11 cellular contexts compared by ENCODE assay signal in the genomic region with DNA sequence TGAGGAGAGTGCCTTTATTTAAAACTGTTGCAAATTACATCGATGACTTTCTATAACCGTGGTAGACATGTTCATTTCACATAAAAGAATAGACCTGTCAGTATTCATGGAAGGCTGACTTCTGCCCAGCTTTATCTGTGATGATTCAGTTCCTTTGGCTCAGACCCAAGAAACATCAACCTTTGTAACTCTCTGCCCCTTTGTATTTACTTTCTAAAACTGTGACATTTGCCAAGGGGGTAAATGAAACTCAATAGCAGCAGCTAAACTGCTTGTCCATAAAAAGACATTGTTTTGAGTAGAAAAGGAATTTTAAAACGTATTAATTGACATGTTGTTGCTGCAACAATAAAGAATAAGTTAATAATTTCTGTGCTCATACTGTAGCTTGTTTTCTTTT.
DNase-seq lines count a peak whose midpoint lies in the region; ATAC-seq, FAIRE-seq and TF ChIP-seq lines count a peak whose summit lies in the region.
"Had no signal": no experiment of that assay in that cellular context is flagged by ENCODE, and none has a peak within 500 bp of the region (broad histone marks: within the 10 kb centered on the region; RNA-seq: fewer than 3 reads in every experiment).

No MANE protein-coding gene starts in this region.

- POLR2A ChIA-PET in SK-N-SH (lab: Yijun Ruan, JAX), result no interaction called here

- TF ChIP-seq EP300 in SK-N-SH (IDR thresholded peaks at IDR 0.05; ENCODE audit: borderline replicate concordance in 1 of 2, low read depth in 1 of 2, low read length in 1 of 2), result peak in 1 of 2 experiments; percentile 59; a peak in 1 of 4 replicates

- no peaks in the 10 kb centered on the region for H4K20me1 ChIP-seq in SK-N-SH (ENCODE audit: insufficient read depth)
- H4K20me1 ChIP-seq: BLaER1 treated with 17β-estradiol and CSF1 and Interleukin-3, amounts not matched to agents 10 nM and 100 nM had no signal

- no peak overlapping the region for H3K9ac ChIP-seq in SK-N-SH
- H3K9ac ChIP-seq: BLaER1 treated with 17β-estradiol and CSF1 and Interleukin-3, amounts not matched to agents 10 nM and 100 nM had no signal

- peaks cover 16% of the 10 kb centered on the region in 2 donors for H3K27me3 Mint-ChIP-seq in natural killer cell (ENCODE audit: low read depth in 2 of 2)
- H3K27me3 Mint-ChIP-seq: T-cell had no signal

- peak in 5 of 8 donors; percentile 23 to 67 (median 58) for ATAC-seq in heart right ventricle
- no peak for ATAC-seq in natural killer cell
- ATAC-seq in GM19351 (IDR thresholded peaks at IDR 0.05; ENCODE audit: unreplicated experiment), result no peak

- H3K27me3 ChIP-seq in heart right ventricle, result no peaks in the 10 kb centered on the region
- no peaks in the 10 kb centered on the region for H3K27me3 ChIP-seq in SK-N-SH (ENCODE audit: insufficient read depth)
- H3K27me3 ChIP-seq: BLaER1 treated with 17β-estradiol and CSF1 and Interleukin-3, amounts not matched to agents 10 nM and 100 nM had no signal

- peak in 1 of 2 donors; percentile 45 for DNase-seq in heart right ventricle
- DNase-seq in cardiac septum (ENCODE audit: low spot score), result no peak
- DNase-seq in SK-N-SH, result peak; percentile 25
- peak; percentile 81 for DNase-seq in glomerular visceral epithelial cell (ENCODE audit: extremely low spot score)
- peak; percentile 76 for DNase-seq in urothelium cell line (ENCODE audit: low spot score)
- DNase-seq in natural killer cell, result no peak
- no peak for DNase-seq in DMS79 treated with DMSO at 0.1 percent for 48 hours (lab: John Stamatoyannopoulos, UW)
- DNase-seq: stimulated activated CD4-positive, alpha-beta T cell treated with anti-CD3 and anti-CD28 coated beads, Interleukin-4, amount 100 ng/mL, for 4 hours; T-cell had no signal

- no peaks in the 10 kb centered on the region for H3K9me3 Mint-ChIP-seq in natural killer cell
- H3K9me3 Mint-ChIP-seq: T-cell had no signal

- TF ChIP-seq CTCF in heart right ventricle (IDR thresholded peaks at IDR 0.05) (no peak), SK-N-SH (IDR thresholded peaks at IDR 0.05) (no peak), natural killer cell (IDR thresholded peaks at IDR 0.05) (no peak)

- H3K9me3 ChIP-seq in heart right ventricle (no peaks in the 10 kb centered on the region), SK-N-SH (no peaks in the 10 kb centered on the region)
- H3K9me3 ChIP-seq: BLaER1 treated with 17β-estradiol and CSF1 and Interleukin-3, amounts not matched to agents 10 nM and 100 nM had no signal

- H3K9me2 ChIP-seq in SK-N-SH, result no peaks in the 10 kb centered on the region

- WGBS in heart right ventricle, 2 donors, result 18% methylated on average over 3 of the region's 3 CpGs
- whole genome bisulfite sequencing in SK-N-SH (ENCODE audit: low lambda C conversion rate), result 5% methylated on average over 3 of the region's 3 CpGs

- peak overlapping the region; percentile 63; the same call in 1 of the 2 replicates for H3K4me2 ChIP-seq in SK-N-SH

- no peaks in the 10 kb centered on the region for H3K79me2 ChIP-seq in SK-N-SH (ENCODE audit: insufficient read depth)

- FAIRE-seq in urothelium cell line (lab: Jason Lieb, UNC), result peak; percentile 55

- no peaks in the 10 kb centered on the region for H3K36me3 Mint-ChIP-seq in natural killer cell
- H3K36me3 Mint-ChIP-seq: T-cell had no signal

- H3K4me1 ChIP-seq in heart right ventricle (peaks cover 7 to 54% (median 33%) of the 10 kb centered on the region in 9 donors), SK-N-SH (ENCODE audit: control insufficient read depth in 1 of 2, insufficient read depth in 2 of 2, low read depth in 1 of 2, low read length in 1 of 2) (peaks cover 2 to 13% of the 10 kb centered on the region in 2 experiments; a peak in 3 of 4 replicates)

- H3K27ac ChIP-seq in heart right ventricle (peak overlapping the region in 8 of 10 donors; percentile 47 to 87 (median 68)), SK-N-SH (ENCODE audit: low read depth in 2 of 2, low read length in 1 of 2) (peak overlapping the region in 1 of 2 experiments; percentile 89; a peak in 3 of 4 replicates)
- H3K27ac ChIP-seq: BLaER1 treated with 17β-estradiol and CSF1 and Interleukin-3, amounts not matched to agents 10 nM and 100 nM had no signal

- H3K4me3 Mint-ChIP-seq in natural killer cell, result no peak overlapping the region
- H3K4me3 Mint-ChIP-seq: T-cell had no signal

- no peaks in the 10 kb centered on the region for H3K36me3 ChIP-seq in heart right ventricle
- no peaks in the 10 kb centered on the region for H3K36me3 ChIP-seq in SK-N-SH (replicated peaks in 1 of 2; ENCODE audit: control insufficient read depth in 1 of 2, insufficient read depth in 2 of 2, low read length in 1 of 2)
- H3K36me3 ChIP-seq: BLaER1 treated with 17β-estradiol and CSF1 and Interleukin-3, amounts not matched to agents 10 nM and 100 nM had no signal

- no peak overlapping the region for H3K4me3 ChIP-seq in heart right ventricle
- H3K4me3 ChIP-seq in SK-N-SH (ENCODE audit: low read depth in 2 of 2, low read length in 1 of 2), result no peak overlapping the region; a peak in 1 of 4 replicates
- H3K4me3 ChIP-seq: BLaER1 treated with 17β-estradiol and CSF1 and Interleukin-3, amounts not matched to agents 10 nM and 100 nM had no signal

- CTCF ChIA-PET in SK-N-SH (lab: Yijun Ruan, JAX), result interaction anchor here (0.8 to 3.4 kb wide), 6 partner anchors 10 to 324 kb away, joined by 3 to 50 read pairs (median 3); no protein-coding TSS in a partner anchor

- H2AFZ ChIP-seq in SK-N-SH (ENCODE audit: low read depth), result no peak overlapping the region

- TF ChIP-seq RAD21 in SK-N-SH (IDR thresholded peaks at IDR 0.05; ENCODE audit: low read length), result no peak

- H3K27ac Mint-ChIP-seq in natural killer cell, result no peak overlapping the region
- H3K27ac Mint-ChIP-seq: T-cell had no signal

- H3F3A ChIP-seq in SK-N-SH (replicated peaks; ENCODE audit: insufficient read depth), result peaks cover 10% of the 10 kb centered on the region

- intact Hi-C loops in heart right ventricle (cut with DNase I), result loop anchor here in 3 of 10 donors (5.0 to 10.0 kb wide), 3 partner anchors 135 to 325 kb away; partner anchors contain the start of gene ANKH (in 3 of the 3)
- intact Hi-C loops in cardiac septum (cut with DNase I), result loop anchor here (1.0 to 5.0 kb wide), 2 partner anchors 72 to 138 kb away; partner anchors contain the start of gene ANKH
- intact Hi-C loops in natural killer cell (cut with micrococcal nuclease), result loop anchor here (10.0 kb wide), 1 partner anchor 645 kb away; no protein-coding TSS in a partner anchor

- no peaks in the 10 kb centered on the region for H3K4me1 Mint-ChIP-seq in natural killer cell
- H3K4me1 Mint-ChIP-seq: T-cell had no signal

TF ChIP-seq in SK-N-SH, 30 proteins besides CTCF, POLR2A, EP300 and RAD21:
- peak; percentile 86 for TF ChIP-seq TCF12 (IDR thresholded peaks at IDR 0.05)
- TF ChIP-seq EZH2phosphoT487 (IDR thresholded peaks at IDR 0.05; ENCODE audit: borderline replicate concordance, low read depth), result no peak
- TF ChIP-seq, protein P1, sequence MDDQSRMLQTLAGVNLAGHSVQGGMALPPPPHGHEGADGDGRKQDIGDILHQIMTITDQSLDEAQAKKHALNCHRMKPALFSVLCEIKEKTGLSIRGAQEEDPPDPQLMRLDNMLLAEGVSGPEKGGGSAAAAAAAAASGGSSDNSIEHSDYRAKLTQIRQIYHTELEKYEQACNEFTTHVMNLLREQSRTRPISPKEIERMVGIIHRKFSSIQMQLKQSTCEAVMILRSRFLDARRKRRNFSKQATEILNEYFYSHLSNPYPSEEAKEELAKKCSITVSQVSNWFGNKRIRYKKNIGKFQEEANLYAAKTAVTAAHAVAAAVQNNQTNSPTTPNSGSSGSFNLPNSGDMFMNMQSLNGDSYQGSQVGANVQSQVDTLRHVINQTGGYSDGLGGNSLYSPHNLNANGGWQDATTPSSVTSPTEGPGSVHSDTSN (IDR thresholded peaks at IDR 0.05), result peak; percentile 87
- TF ChIP-seq YY1 (IDR thresholded peaks at IDR 0.05; ENCODE audit: low read depth), result no peak; the same call in 1 of the 2 replicates
- TF ChIP-seq NFIC (IDR thresholded peaks at IDR 0.05; ENCODE audit: borderline replicate concordance), result peak; percentile 97
- no peak for TF ChIP-seq GABPA (IDR thresholded peaks at IDR 0.05; ENCODE audit: low read depth)
- peak; percentile 58; the same call in 1 of the 2 replicates for TF ChIP-seq FOSL2 (IDR thresholded peaks at IDR 0.05; ENCODE audit: borderline replicate concordance, low read depth)
- TF ChIP-seq, protein P2, sequence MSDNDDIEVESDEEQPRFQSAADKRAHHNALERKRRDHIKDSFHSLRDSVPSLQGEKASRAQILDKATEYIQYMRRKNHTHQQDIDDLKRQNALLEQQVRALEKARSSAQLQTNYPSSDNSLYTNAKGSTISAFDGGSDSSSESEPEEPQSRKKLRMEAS (IDR thresholded peaks at IDR 0.05; ENCODE audit: low read depth), result 0 out of 2 replicates have a peak, but pooled peaks have one; percentile 10
- peak; percentile 77; the same call in 1 of the 2 replicates for TF ChIP-seq RXRA (IDR thresholded peaks at IDR 0.05; ENCODE audit: borderline replicate concordance, low read depth)
- TF ChIP-seq JUND (IDR thresholded peaks at IDR 0.05), result peak; percentile 86

Comparison
In these comparisons a context has a peak if more than half of its experiments do, and no peak if none do; other contexts are left out.
1. ATAC-seq: peak in heart right ventricle (5 of 8); none in natural killer cell (0 of 3) and GM19351 (single experiment).
2. DNase-seq: peak in SK-N-SH (single experiment), glomerular visceral epithelial cell (single experiment) and urothelium cell line (single experiment); none in cardiac septum (single experiment), natural killer cell (single experiment) and DMS79 treated with DMSO at 0.1 percent for 48 hours (single experiment).